In genomic region chr15:65183847-65184159, GRCh38 we compare ENCODE assay signal across 9 cellular contexts. TPM values are rescaled to one million over a fixed set of nuclear protein-coding genes. Genes with fewer than 3 reads are reported as not detected.
DNase-seq lines count a peak whose midpoint lies in the region.
"Had no signal": no experiment of that assay in that cellular context is flagged by ENCODE, and none has a peak within 500 bp of the region (broad histone marks: within the 10 kb centered on the region; RNA-seq: fewer than 3 reads in every experiment).

No MANE protein-coding gene starts in this region.

- H3K36me3 Mint-ChIP-seq in T-helper 1 cell treated with Interleukin-12 subunit alpha and Interleukin-12 subunit beta and Interleukin-4 antibody, amounts not matched to agents 30 μg/mL and 1 μg/mL, for 36 hours (ENCODE audit: low read depth) = peaks cover 8% of the 10 kb centered on the region
- H3K36me3 Mint-ChIP-seq in activated T-helper 2 cell treated with anti-CD3 and anti-CD28 coated beads, Interferon-gamma antibody, Interleukin-2, Interleukin-4, amounts not matched to agents 10 μg/mL and 5 μg/mL and 100 μg/mL, durations not matched to agents 14 hours and 24 hours and 36 hours (ENCODE audit: low read depth) = peaks cover 23% of the 10 kb centered on the region

- peaks cover 19% of the 10 kb centered on the region for H3K36me3 ChIP-seq in iPS-20b (ENCODE audit: insufficient read depth, low read depth, low read length)

- H3K4me1 Mint-ChIP-seq in T-helper 1 cell treated with Interleukin-12 subunit alpha and Interleukin-12 subunit beta and Interleukin-4 antibody, amounts not matched to agents 30 μg/mL and 1 μg/mL, for 36 hours (ENCODE audit: low read depth) = peaks cover 22% of the 10 kb centered on the region
- H3K4me1 Mint-ChIP-seq in activated T-helper 2 cell treated with anti-CD3 and anti-CD28 coated beads, Interferon-gamma antibody, Interleukin-2, Interleukin-4, amounts not matched to agents 10 μg/mL and 5 μg/mL and 100 μg/mL, durations not matched to agents 14 hours and 24 hours and 36 hours (ENCODE audit: low read depth) = peaks cover 29% of the 10 kb centered on the region

- H3K4me3 Mint-ChIP-seq in T-helper 1 cell treated with Interleukin-12 subunit alpha and Interleukin-12 subunit beta and Interleukin-4 antibody, amounts not matched to agents 30 μg/mL and 1 μg/mL, for 36 hours = peak overlapping the region; percentile 96
- H3K4me3 Mint-ChIP-seq in activated T-helper 2 cell treated with anti-CD3 and anti-CD28 coated beads, Interferon-gamma antibody, Interleukin-2, Interleukin-4, amounts not matched to agents 10 μg/mL and 5 μg/mL and 100 μg/mL, durations not matched to agents 14 hours and 24 hours and 36 hours (ENCODE audit: low read depth) = peak overlapping the region; percentile 97

- 0 out of 2 replicates have a peak, but pooled peaks cover 3% of the 10 kb centered on the region for H3K4me1 ChIP-seq in iPS-20b (ENCODE audit: insufficient read depth, low read length)

- no peaks in the 10 kb centered on the region for H3K27me3 Mint-ChIP-seq in T-helper 1 cell treated with Interleukin-12 subunit alpha and Interleukin-12 subunit beta and Interleukin-4 antibody, amounts not matched to agents 30 μg/mL and 1 μg/mL, for 36 hours (ENCODE audit: low read depth)
- no peaks in the 10 kb centered on the region for H3K27me3 Mint-ChIP-seq in activated T-helper 2 cell treated with anti-CD3 and anti-CD28 coated beads, Interferon-gamma antibody, Interleukin-2, Interleukin-4, amounts not matched to agents 10 μg/mL and 5 μg/mL and 100 μg/mL, durations not matched to agents 14 hours and 24 hours and 36 hours (ENCODE audit: low read depth)

- H3K4me3 ChIP-seq in iPS-20b (ENCODE audit: low read length) = peak overlapping the region; percentile 95

- no peak overlapping the region for H3K27ac ChIP-seq in iPS-20b (ENCODE audit: low read length)
- peak overlapping the region; percentile 92 for H3K27ac ChIP-seq in substantia nigra (ENCODE audit: low read depth, low read length, poor library complexity, severe bottlenecking)

- H3K27me3 ChIP-seq in iPS-20b (ENCODE audit: insufficient read depth, low read length) = no peaks in the 10 kb centered on the region

- intact Hi-C loops in activated T-helper 2 cell treated with anti-CD3 and anti-CD28 coated beads, Interferon-gamma antibody, Interleukin-2, Interleukin-4, amounts not matched to agents 10 μg/mL and 5 μg/mL and 100 μg/mL, durations not matched to agents 14 hours and 24 hours and 36 hours (cut with micrococcal nuclease) = loop anchor here (2.0 to 5.0 kb wide), 3 partner anchors 51 to 482 kb away; partner anchors contain the start of genes PDCD7 and RNU5A-1

- H3K9ac ChIP-seq in iPS-20b (ENCODE audit: low read depth, low read length) = peak overlapping the region; percentile 92

- no peaks in the 10 kb centered on the region for H3K9me3 Mint-ChIP-seq in T-helper 1 cell treated with Interleukin-12 subunit alpha and Interleukin-12 subunit beta and Interleukin-4 antibody, amounts not matched to agents 30 μg/mL and 1 μg/mL, for 36 hours
- H3K9me3 Mint-ChIP-seq in activated T-helper 2 cell treated with anti-CD3 and anti-CD28 coated beads, Interferon-gamma antibody, Interleukin-2, Interleukin-4, amounts not matched to agents 10 μg/mL and 5 μg/mL and 100 μg/mL, durations not matched to agents 14 hours and 24 hours and 36 hours = no peaks in the 10 kb centered on the region

- peak overlapping the region; percentile 88 for H3K27ac Mint-ChIP-seq in T-helper 1 cell treated with Interleukin-12 subunit alpha and Interleukin-12 subunit beta and Interleukin-4 antibody, amounts not matched to agents 30 μg/mL and 1 μg/mL, for 36 hours
- H3K27ac Mint-ChIP-seq in activated T-helper 2 cell treated with anti-CD3 and anti-CD28 coated beads, Interferon-gamma antibody, Interleukin-2, Interleukin-4, amounts not matched to agents 10 μg/mL and 5 μg/mL and 100 μg/mL, durations not matched to agents 14 hours and 24 hours and 36 hours = peak overlapping the region; percentile 90

- no peaks in the 10 kb centered on the region for H3K9me3 ChIP-seq in iPS-20b (ENCODE audit: insufficient read depth, low read depth, low read length)

- DNase-seq in T-helper 1 cell (no peak), substantia nigra (lab: John Stamatoyannopoulos, UW) (no peak), A172 (ENCODE audit: low spot score) (no peak), NCI-H524 (lab: John Stamatoyannopoulos, UW) (no peak), occipital lobe (lab: John Stamatoyannopoulos, UW) (no peak)
- DNase-seq in activated T-helper 2 cell treated with anti-CD3 and anti-CD28 coated beads, Interferon-gamma antibody, Interleukin-2, Interleukin-4, amounts not matched to agents 10 μg/mL and 5 μg/mL and 100 μg/mL, durations not matched to agents 14 hours and 24 hours and 36 hours (ENCODE audit: low spot score) = no peak
- DNase-seq: NCI-H187 treated with DMSO at 0.1 percent for 48 hours had no signal

RNA-seq across cellular contexts. Expression of gene CLPX, which starts 1.3 kb away (rescaled TPM):
- total RNA-seq in activated T-helper 2 cell treated with anti-CD3 and anti-CD28 coated beads, Interferon-gamma antibody, Interleukin-2, Interleukin-4, amounts not matched to agents 10 μg/mL and 5 μg/mL and 100 μg/mL, durations not matched to agents 14 hours and 24 hours and 36 hours = 53.5 and 59.2 TPM in 2 replicates
- total RNA-seq in A172 (2014; rRNA removed; shearing (Covaris generic)) = 27.1 and 34.7 TPM in 2 replicates
- 71.0 TPM for total RNA-seq in occipital lobe

RNA-seq across cellular contexts. Expression of gene CILP, which starts 27.5 kb away (rescaled TPM):
- 0.05 TPM in 1 of 2 replicates, not detected in the other for total RNA-seq in activated T-helper 2 cell treated with anti-CD3 and anti-CD28 coated beads, Interferon-gamma antibody, Interleukin-2, Interleukin-4, amounts not matched to agents 10 μg/mL and 5 μg/mL and 100 μg/mL, durations not matched to agents 14 hours and 24 hours and 36 hours
- not detected in 2 replicates for total RNA-seq in A172 (2014; rRNA removed; shearing (Covaris generic))
- total RNA-seq in occipital lobe = 0.31 TPM

RNA-seq across cellular contexts. Expression of gene PDCD7, which starts 50.2 kb away (rescaled TPM):
- 51.9 and 68.4 TPM in 2 replicates for total RNA-seq in activated T-helper 2 cell treated with anti-CD3 and anti-CD28 coated beads, Interferon-gamma antibody, Interleukin-2, Interleukin-4, amounts not matched to agents 10 μg/mL and 5 μg/mL and 100 μg/mL, durations not matched to agents 14 hours and 24 hours and 36 hours
- 18.2 and 18.7 TPM in 2 replicates for total RNA-seq in A172 (2014; rRNA removed; shearing (Covaris generic))
- total RNA-seq in occipital lobe = 19.7 TPM
